Comparison of ENCODE assay signal across 12 cellular contexts in genomic region chr4:32840461-32841189, GRCh38.
"Had no signal": no experiment of that assay in that cellular context is flagged by ENCODE, and none has a peak within 500 bp of the region (broad histone marks: within the 10 kb centered on the region; RNA-seq: fewer than 3 reads in every experiment).

No MANE protein-coding gene starts in this region.

- ATAC-seq: activated CD8-positive, alpha-beta memory T cell treated with anti-CD3 and anti-CD28 coated beads, Interleukin-2, amount 10 ng/mL, durations not matched to agents 7 days and 5 days; naive thymus-derived CD4-positive, alpha-beta T cell had no signal

- H3K36me3 ChIP-seq: colonic mucosa, neural progenitor cell, tibial nerve, WERI-Rb-1 had no signal

- H3K9me3 ChIP-seq: colonic mucosa, tibial nerve had no signal

- H3K27me3 ChIP-seq: colonic mucosa, neural progenitor cell, tibial nerve had no signal

- H3K4me1 ChIP-seq: colonic mucosa, neural progenitor cell, tibial nerve had no signal

- H3K4me3 ChIP-seq: colonic mucosa, neural progenitor cell, tibial nerve had no signal

- H3K27ac ChIP-seq: colonic mucosa, neural progenitor cell, tibial nerve, WERI-Rb-1 had no signal

- DNase-seq: activated CD4-positive, alpha-beta memory T cell treated with anti-CD3 and anti-CD28 coated beads, Interleukin-2, amount 10 ng/mL, durations not matched to agents 7 days and 5 days; activated CD8-positive, alpha-beta memory T cell treated with anti-CD3 and anti-CD28 coated beads, Interleukin-2, amount 10 ng/mL, durations not matched to agents 7 days and 5 days; activated naive CD4-positive, alpha-beta T cell; aorta; colonic mucosa; head of caudate nucleus; kidney glomerular epithelial cell; naive thymus-derived CD4-positive, alpha-beta T cell; T-helper 2 cell; WERI-Rb-1 had no signal
